In genomic region chr10:98134431-98135221, GRCh38 we compare ENCODE assay signal across 8 cellular contexts. TPM values are rescaled to one million over a fixed set of nuclear protein-coding genes. Genes with fewer than 3 reads are reported as not detected.
DNase-seq lines count a peak whose midpoint lies in the region; ATAC-seq and TF ChIP-seq lines count a peak whose summit lies in the region.

TSS of gene R3HCC1L (plus strand) at chr10:98134657. CDS start at chr10:98208115, 73,458 bp downstream.

- peaks cover 5% of the 10 kb centered on the region for H3F3A ChIP-seq in smooth muscle cell (ENCODE audit: low read depth)

- in situ Hi-C loops in mammary epithelial cell (cut with MboI; ENCODE audit: low sequenced_read_pairs in 2 of 2), result no loop called here

- peak; percentile 54 for ATAC-seq in GM18870 (IDR thresholded peaks at IDR 0.05; ENCODE audit: unreplicated experiment)
- ATAC-seq in HG03108 (IDR thresholded peaks at IDR 0.05; ENCODE audit: unreplicated experiment), result peak; percentile 88

- BruUV-seq in mammary epithelial cell (replicated peaks; lab: Mats Ljungman, UMichigan), result no TSS peak

- H3K4me2 ChIP-seq in mammary epithelial cell (ENCODE audit: insufficient read depth, low read depth, low read length) (peak within 1 kb of the TSS; percentile 72), smooth muscle cell (peak within 1 kb of the TSS; percentile 92)

- TF ChIP-seq CTCF in AG04450 (IDR thresholded peaks at IDR 0.05; ENCODE audit: low read depth, low read length) (no peak), WI38 (IDR thresholded peaks at IDR 0.05; ENCODE audit: low read depth, low read length) (no peak), mammary epithelial cell (conservative IDR thresholded peaks at IDR 0.05 in 1 of 2, IDR thresholded peaks at IDR 0.05 in 1 of 2; ENCODE audit: extremely low read depth in 1 of 2, insufficient read depth in 1 of 2, low read depth in 1 of 2, low read length in 2 of 2) (no peak), smooth muscle cell (IDR thresholded peaks at IDR 0.05; ENCODE audit: borderline replicate concordance, insufficient read depth, poor library complexity, severe bottlenecking) (no peak)

- H3K27ac ChIP-seq in AG04450 (ENCODE audit: low read depth, low read length) (peak within 1 kb of the TSS; percentile 80), mammary epithelial cell (ENCODE audit: insufficient read depth, low read depth, low read length) (peak within 1 kb of the TSS; percentile 91), smooth muscle cell (ENCODE audit: low read depth) (peak within 1 kb of the TSS; percentile 86)

- peaks cover 6% of the 10 kb centered on the region; the same call in 1 of the 2 replicates for H3K9me3 ChIP-seq in AG04450 (ENCODE audit: control insufficient read depth, insufficient read depth, low read length)
- no peaks in the 10 kb centered on the region for H3K9me3 ChIP-seq in mammary epithelial cell (replicated peaks; ENCODE audit: insufficient read depth, low read length)
- no peaks in the 10 kb centered on the region for H3K9me3 ChIP-seq in smooth muscle cell (replicated peaks; ENCODE audit: low read depth)

- POLR2A ChIA-PET in AG04450 (lab: Yijun Ruan, JAX), result interaction anchor here (0.6 to 1.1 kb wide), 5 partner anchors 9 to 489 kb away, joined by 3 to 4 read pairs (median 3); no protein-coding TSS in a partner anchor

- H3K9ac ChIP-seq in mammary epithelial cell (ENCODE audit: insufficient read depth, low read length) (peak within 1 kb of the TSS; percentile 93), smooth muscle cell (ENCODE audit: low read depth) (peak within 1 kb of the TSS; percentile 92)

- H3K27me3 ChIP-seq in AG04450 (ENCODE audit: control insufficient read depth, insufficient read depth, low read length) (no peaks in the 10 kb centered on the region), mammary epithelial cell (ENCODE audit: insufficient read depth, low read length) (no peaks in the 10 kb centered on the region), smooth muscle cell (ENCODE audit: low read depth) (no peaks in the 10 kb centered on the region)

- H4K20me1 ChIP-seq in mammary epithelial cell (ENCODE audit: insufficient read depth, low read length) (peaks cover 6% of the 10 kb centered on the region), smooth muscle cell (ENCODE audit: low read depth) (peaks cover 28% of the 10 kb centered on the region)

- H3K79me2 ChIP-seq in mammary epithelial cell (ENCODE audit: insufficient read depth, low read length) (peaks cover 51% of the 10 kb centered on the region), smooth muscle cell (ENCODE audit: low read depth) (peaks cover 49% of the 10 kb centered on the region)

- peak; percentile 34 for DNase-seq in AG04450 (ENCODE audit: low read depth, low spot score)
- DNase-seq in NCI-H2196 treated with DMSO at 0.1 percent for 48 hours (lab: John Stamatoyannopoulos, UW; ENCODE audit: unreplicated experiment), result peak; percentile 64
- peak; percentile 88 for DNase-seq in mammary epithelial cell
- peak; percentile 94 for DNase-seq in iPS-NIHi7 (ENCODE audit: extremely low spot score)
- DNase-seq in smooth muscle cell (lab: John Stamatoyannopoulos, UW; ENCODE audit: unreplicated experiment), result peak; percentile 61

- H3K36me3 ChIP-seq in mammary epithelial cell (ENCODE audit: insufficient read depth, low read length), result no peaks in the 10 kb centered on the region
- no peaks in the 10 kb centered on the region for H3K36me3 ChIP-seq in smooth muscle cell (ENCODE audit: low read depth)

- dilution Hi-C loops in mammary epithelial cell (cut with HindIII; ENCODE audit: low sequenced_read_pairs), result no loop called here

- H3K4me3 ChIP-seq in AG04450 (ENCODE audit: low read depth, low read length) (peak within 1 kb of the TSS; percentile 84), WI38 (ENCODE audit: low read depth, low read length) (peak within 1 kb of the TSS; percentile 96), mammary epithelial cell (replicated peaks in 1 of 3; ENCODE audit: insufficient read depth in 1 of 3, low read depth in 2 of 3, low read length in 3 of 3) (peak within 1 kb of the TSS; percentile 83 to 91 (median 85)), smooth muscle cell (peak within 1 kb of the TSS; percentile 91)

- CTCF ChIA-PET in AG04450 (lab: Charles Lee), result interaction anchor here (0.6 to 1.8 kb wide), 3 partner anchors 36 to 332 kb away, joined by 3 to 11 read pairs (median 3); no protein-coding TSS in a partner anchor
- CTCF ChIA-PET in mammary epithelial cell (lab: Charles Lee; ENCODE audit: low non-redundant PET), result interaction anchor here (0.6 kb wide), 1 partner anchor 94 kb away, joined by 4 read pairs; no protein-coding TSS in a partner anchor

- H3K4me1 ChIP-seq in mammary epithelial cell (ENCODE audit: insufficient read depth, low read length), result peaks cover 11% of the 10 kb centered on the region
- H3K4me1 ChIP-seq in smooth muscle cell (ENCODE audit: low read depth), result peaks cover 10% of the 10 kb centered on the region

- 2% methylated on average over 37 of the region's 64 CpGs for WGBS in mammary epithelial cell (ENCODE audit: low coverage, missing lambda C conversion rate)
- WGBS in smooth muscle cell (ENCODE audit: low lambda C conversion rate), result 2% methylated on average over 63 of the region's 64 CpGs

- intact Hi-C loops in mammary epithelial cell (cut with micrococcal nuclease), result no loop called here

- peak within 1 kb of the TSS; percentile 97 for H2AFZ ChIP-seq in mammary epithelial cell (ENCODE audit: low read depth, low read length)
- peak within 1 kb of the TSS; percentile 88 for H2AFZ ChIP-seq in smooth muscle cell (ENCODE audit: low read depth)

RNA-seq across cellular contexts. Expression of gene R3HCC1L, which starts in this region (rescaled TPM):
- polyA plus RNA-seq in AG04450 (2011; rRNA removed), result 13.0 and 14.4 TPM in 2 replicates
- 10.6 and 19.2 TPM in 2 replicates for polyA minus RNA-seq in AG04450 (2011; rRNA and poly(A)+ RNA removed)
- 10 to 100 TPM; 10.3 to 13.8 TPM for total RNA-seq in mammary epithelial cell
- 8.2 TPM for polyA plus RNA-seq in mammary epithelial cell
- 24.7 TPM for polyA minus RNA-seq in mammary epithelial cell
- 11.4 and 18.0 TPM in 2 replicates for total RNA-seq in smooth muscle cell
- 12.2 and 18.1 TPM in 2 replicates for polyA plus RNA-seq in smooth muscle cell

Comparison
In these comparisons a context has a peak if more than half of its experiments do, and no peak if none do; other contexts are left out.
1. Peak in every context shown above with its lines: DNase-seq, ATAC-seq, H3K4me3 ChIP-seq and H3K27ac ChIP-seq.
2. DNase-seq: peak in every context shown above with its lines; median percentile 94 in iPS-NIHi7; 88 in mammary epithelial cell; 64 in NCI-H2196 treated with DMSO at 0.1 percent for 48 hours; 61 in smooth muscle cell; 34 in AG04450.